1 cellular context compared by ENCODE assay signal in the genomic region with DNA sequence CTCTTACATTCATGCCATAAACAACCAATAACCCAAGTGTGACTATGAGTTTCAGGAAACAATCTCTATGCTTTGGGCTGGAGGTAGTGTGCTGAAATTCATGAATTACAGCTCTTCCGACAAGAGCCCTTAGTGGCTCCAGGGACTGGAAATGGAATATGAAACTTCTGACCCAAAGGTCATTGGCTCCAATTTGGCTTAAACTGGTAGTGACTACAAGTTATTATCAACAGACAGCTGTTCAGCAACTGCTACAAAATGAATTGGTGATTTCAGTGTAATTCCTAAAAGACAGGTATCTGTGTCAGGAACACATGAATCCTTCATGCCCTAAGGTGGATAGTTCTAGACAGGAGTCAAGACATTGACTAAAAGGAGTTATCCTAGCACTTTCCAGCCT.
TF ChIP-seq lines count a peak whose summit lies in the region.

No MANE protein-coding gene starts in this region.

TF ChIP-seq in HepG2, 621 proteins besides CTCF, POLR2A, EP300 and RAD21 (continued from another document):
- TF ChIP-seq TBL1XR1 (IDR thresholded peaks at IDR 0.05; ENCODE audit: borderline replicate concordance, low read length, partially characterized antibody) (no peak), HNF4G (IDR thresholded peaks at IDR 0.05; ENCODE audit: borderline replicate concordance, low read depth, low read length) (no peak), HNF4G (CRISPR knock-in tag; IDR thresholded peaks at IDR 0.05; ENCODE audit: borderline replicate concordance, low read depth) (no peak), ZFX (CRISPR knock-in tag; IDR thresholded peaks at IDR 0.05; ENCODE audit: low read depth) (no peak), NFYC (CRISPR knock-in tag; IDR thresholded peaks at IDR 0.05) (no peak), ZNF274 (CRISPR knock-in tag; IDR thresholded peaks at IDR 0.05) (no peak), GTF2F1 (IDR thresholded peaks at IDR 0.05; ENCODE audit: low read length) (no peak), ZNF552 (CRISPR knock-in tag; IDR thresholded peaks at IDR 0.05; ENCODE audit: borderline replicate concordance) (no peak), SNAI1 (CRISPR knock-in tag; IDR thresholded peaks at IDR 0.05; ENCODE audit: borderline replicate concordance) (no peak)
TF ChIP-seq in HepG2: peak in this region for 0.
